9 cellular contexts compared by ENCODE assay signal in genomic region chr17:48728232-48729231, GRCh38. TPM values are rescaled to one million over a fixed set of nuclear protein-coding genes. Genes with fewer than 3 reads are reported as not detected.
DNase-seq lines count a peak whose midpoint lies in the region; ATAC-seq, FAIRE-seq and TF ChIP-seq lines count a peak whose summit lies in the region.
"Had no signal": no experiment of that assay in that cellular context is flagged by ENCODE, and none has a peak within 500 bp of the region (broad histone marks: within the 10 kb centered on the region; RNA-seq: fewer than 3 reads in every experiment).

HOXB13 (minus strand) TSS chr17:48728750; CDS start chr17:48728593, 157 bp downstream.

- ATAC-seq in HG03432 (IDR thresholded peaks at IDR 0.05; ENCODE audit: unreplicated experiment) (no peak), GM19467 (IDR thresholded peaks at IDR 0.05; ENCODE audit: unreplicated experiment) (no peak), HG03159 (IDR thresholded peaks at IDR 0.05; ENCODE audit: unreplicated experiment) (no peak)

- H3K27me3 Mint-ChIP-seq in type B pancreatic cell, result peaks cover 98% of the 10 kb centered on the region

- H3K4me3 Mint-ChIP-seq in type B pancreatic cell, result peak within 1 kb of the TSS; percentile 85

- no peaks in the 10 kb centered on the region for H3K36me3 Mint-ChIP-seq in type B pancreatic cell

- H3K27ac Mint-ChIP-seq in type B pancreatic cell, result peak within 1 kb of the TSS; percentile 29

- peak; percentile 95 for FAIRE-seq in G401.6 (lab: Jason Lieb, UNC)

- no peaks in the 10 kb centered on the region for H3K9me3 Mint-ChIP-seq in type B pancreatic cell

- DNase-seq in NCI-H226, result peak; percentile 9
- peak; percentile 50 for DNase-seq in activated naive CD4-positive, alpha-beta T cell treated with anti-CD3 and anti-CD28 coated beads, Interleukin-2, amount 50 U/mL, for 16 hours
- DNase-seq in left kidney (ENCODE audit: low read depth, low spot score), result peak; percentile 76
- no peak for DNase-seq in type B pancreatic cell (ENCODE audit: extremely low spot score, unreplicated experiment)

- no peak for TF ChIP-seq CTCF in type B pancreatic cell (conservative IDR thresholded peaks at IDR 0.05)

- H3K4me1 Mint-ChIP-seq in type B pancreatic cell (ENCODE audit: unreplicated experiment), result peaks cover 7% of the 10 kb centered on the region

RNA-seq across cellular contexts. Expression of gene HOXB13, which starts in this region (rescaled TPM):
- total RNA-seq in type B pancreatic cell (ENCODE audit: low replicate concordance), result 0.59 TPM in 1 of 2 replicates, not detected in the other
- total RNA-seq: T-helper 1 cell treated with Interleukin-12 subunit alpha and Interleukin-12 subunit beta and Interleukin-4 antibody, amounts not matched to agents 30 ng/mL and 1 ng/mL, for 36 hours had no signal
